14 cellular contexts compared by ENCODE assay signal in the genomic region with DNA sequence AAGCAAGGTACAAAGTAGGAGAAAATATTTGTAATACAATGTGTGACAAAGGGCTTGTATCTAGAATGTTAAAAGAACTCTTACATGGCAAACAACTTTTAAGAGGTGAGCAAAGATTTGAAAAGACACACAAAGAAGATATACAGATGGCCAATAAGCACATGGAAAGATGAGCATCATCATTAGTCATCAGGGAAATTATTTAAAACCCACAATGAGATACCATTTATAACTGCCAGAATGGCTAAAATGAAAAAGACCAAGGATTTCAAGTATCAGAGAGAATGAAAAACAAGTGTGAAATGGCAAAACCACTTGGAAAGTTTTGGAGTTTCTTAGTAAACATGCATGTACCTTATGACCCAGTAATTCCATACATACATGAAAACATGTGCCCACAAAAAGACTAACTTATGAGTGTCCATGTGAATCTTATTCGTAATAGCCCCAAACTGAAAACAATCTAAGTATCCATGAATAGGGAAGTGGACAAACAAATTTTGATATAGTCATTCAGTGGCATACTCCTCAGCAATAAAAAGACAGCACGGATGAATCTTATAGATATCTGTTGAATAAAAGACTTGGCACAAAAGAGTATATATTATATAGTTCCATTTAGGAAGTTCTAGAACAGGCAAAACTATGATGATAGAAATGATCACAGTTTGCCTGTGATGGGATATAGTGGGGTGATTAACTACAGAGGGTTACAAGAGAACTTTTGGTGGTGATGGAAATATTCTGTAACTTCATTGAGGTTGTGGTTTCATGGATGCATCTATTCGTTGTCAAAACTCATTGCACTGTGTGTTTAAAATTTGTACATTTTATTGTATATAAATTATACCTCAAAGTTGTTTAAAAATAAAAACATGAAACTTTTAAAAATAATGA.
DNase-seq lines count a peak whose midpoint lies in the region; ATAC-seq, FAIRE-seq and TF ChIP-seq lines count a peak whose summit lies in the region.
"Had no signal": no experiment of that assay in that cellular context is flagged by ENCODE, and none has a peak within 500 bp of the region (broad histone marks: within the 10 kb centered on the region; RNA-seq: fewer than 3 reads in every experiment).

No MANE protein-coding gene starts in this region.

- TF ChIP-seq CTCF in left lung (IDR thresholded peaks at IDR 0.05), result no peak

- H3K27me3 ChIP-seq in left lung, result no peaks in the 10 kb centered on the region

- peak; percentile 72 for FAIRE-seq in RCC 7860 (lab: Jason Lieb, UNC)

- H3K36me3 ChIP-seq in left lung, result no peaks in the 10 kb centered on the region

- H3K4me1 ChIP-seq in left lung, result peaks cover 0 to 5% of the 10 kb centered on the region in 2 donors

- H3K27ac ChIP-seq in left lung, result no peak overlapping the region

- intact Hi-C loops in left lung (cut with DNase I), result no loop called here

- peaks cover 15% of the 10 kb centered on the region for H3K4me1 Mint-ChIP-seq in activated T-cell treated with anti-CD3 and anti-CD28 coated beads, Interleukin-2, amount 50 U/mL, for 72 hours (ENCODE audit: low read depth)
- H3K4me1 Mint-ChIP-seq in stimulated activated effector memory CD8-positive, alpha-beta T cell treated with anti-CD3 and anti-CD28 coated beads, Interleukin-12 subunit alpha, Interleukin-12 subunit beta, amount 100 ng/mL, for 72 hours, result peaks cover 9% of the 10 kb centered on the region

- H3K4me3 Mint-ChIP-seq in activated T-cell treated with anti-CD3 and anti-CD28 coated beads, Interleukin-2, amount 50 U/mL, for 72 hours, result peak overlapping the region; percentile 59 to 70
- H3K4me3 Mint-ChIP-seq in stimulated activated effector memory CD8-positive, alpha-beta T cell treated with anti-CD3 and anti-CD28 coated beads, Interleukin-12 subunit alpha, Interleukin-12 subunit beta, amount 100 ng/mL, for 72 hours, result no peak overlapping the region
- H3K4me3 Mint-ChIP-seq: T-helper 1 cell treated with Interleukin-12 subunit alpha and Interleukin-12 subunit beta and Interleukin-4 antibody, amounts not matched to agents 30 μg/mL and 1 μg/mL, for 36 hours had no signal

- no peaks in the 10 kb centered on the region for H3K9me3 ChIP-seq in left lung

- H3K9me3 Mint-ChIP-seq in activated T-cell treated with anti-CD3 and anti-CD28 coated beads, Interleukin-2, amount 50 U/mL, for 72 hours, result no peaks in the 10 kb centered on the region
- no peaks in the 10 kb centered on the region for H3K9me3 Mint-ChIP-seq in stimulated activated effector memory CD8-positive, alpha-beta T cell treated with anti-CD3 and anti-CD28 coated beads, Interleukin-12 subunit alpha, Interleukin-12 subunit beta, amount 100 ng/mL, for 72 hours
- H3K9me3 Mint-ChIP-seq: T-helper 1 cell treated with Interleukin-12 subunit alpha and Interleukin-12 subunit beta and Interleukin-4 antibody, amounts not matched to agents 30 μg/mL and 1 μg/mL, for 36 hours had no signal

- no peaks in the 10 kb centered on the region for H3K27me3 Mint-ChIP-seq in activated T-cell treated with anti-CD3 and anti-CD28 coated beads, Interleukin-2, amount 50 U/mL, for 72 hours (ENCODE audit: low read depth)
- H3K27me3 Mint-ChIP-seq: brain had no signal

- H3K27ac Mint-ChIP-seq in activated T-cell treated with anti-CD3 and anti-CD28 coated beads, Interleukin-2, amount 50 U/mL, for 72 hours, result peak overlapping the region; percentile 60
- peak overlapping the region; percentile 60 for H3K27ac Mint-ChIP-seq in stimulated activated effector memory CD8-positive, alpha-beta T cell treated with anti-CD3 and anti-CD28 coated beads, Interleukin-12 subunit alpha, Interleukin-12 subunit beta, amount 100 ng/mL, for 72 hours

- H3K36me3 Mint-ChIP-seq in activated T-cell treated with anti-CD3 and anti-CD28 coated beads, Interleukin-2, amount 50 U/mL, for 72 hours (ENCODE audit: insufficient read depth in 2 of 2), result no peaks in the 10 kb centered on the region
- no peaks in the 10 kb centered on the region for H3K36me3 Mint-ChIP-seq in stimulated activated effector memory CD8-positive, alpha-beta T cell treated with anti-CD3 and anti-CD28 coated beads, Interleukin-12 subunit alpha, Interleukin-12 subunit beta, amount 100 ng/mL, for 72 hours

- H3K4me3 ChIP-seq in left lung, result no peak overlapping the region

- ATAC-seq in activated T-cell treated with anti-CD3 and anti-CD28 coated beads, Interleukin-2, amount 50 U/mL, for 72 hours (replicated peaks in 1 of 2), result peak; percentile 73 to 74
- ATAC-seq in stimulated activated effector memory CD8-positive, alpha-beta T cell treated with anti-CD3 and anti-CD28 coated beads, Interleukin-12 subunit alpha, Interleukin-12 subunit beta, amount 100 ng/mL, for 72 hours, result peak; percentile 74
- ATAC-seq in GM19455 (IDR thresholded peaks at IDR 0.05; ENCODE audit: unreplicated experiment) (no peak), left lung (no peak), GM18858 (IDR thresholded peaks at IDR 0.05; ENCODE audit: unreplicated experiment) (no peak)

- no peak for DNase-seq in activated T-cell treated with anti-CD3 and anti-CD28 coated beads, Interleukin-2, amount 50 U/mL, for 72 hours
- DNase-seq in activated T-cell treated with anti-CD3 and anti-CD28 coated beads for 4 hours (no peak), RCC 7860 (ENCODE audit: low spot score) (peak; percentile 31), fibroblast of peridontal ligament (ENCODE audit: extremely low read depth) (peak; percentile 52), left lung (no peak)
- no peak for DNase-seq in stimulated activated effector memory CD8-positive, alpha-beta T cell treated with anti-CD3 and anti-CD28 coated beads, Interleukin-12 subunit alpha, Interleukin-12 subunit beta, amount 100 ng/mL, for 72 hours (ENCODE audit: low spot score in 2 of 2)
- DNase-seq: NCI-H1436; NCI-H82; nucleus accumbens; stimulated activated CD4-positive, alpha-beta T cell treated with anti-CD3 and anti-CD28 coated beads, Interleukin-4, amount 100 ng/mL, for 1 hour had no signal

Comparison
In these comparisons a context has a peak if more than half of its experiments do, and no peak if none do; other contexts are left out.
1. ATAC-seq: peak in activated T-cell treated with anti-CD3 and anti-CD28 coated beads, Interleukin-2, amount 50 U/mL, for 72 hours (2 of 2) and stimulated activated effector memory CD8-positive, alpha-beta T cell treated with anti-CD3 and anti-CD28 coated beads, Interleukin-12 subunit alpha, Interleukin-12 subunit beta, amount 100 ng/mL, for 72 hours (single experiment); none in GM19455 (single experiment), left lung (single experiment) and GM18858 (single experiment).
2. DNase-seq: peak in RCC 7860 (single experiment) and fibroblast of peridontal ligament (single experiment); none in activated T-cell treated with anti-CD3 and anti-CD28 coated beads, Interleukin-2, amount 50 U/mL, for 72 hours (0 of 2), activated T-cell treated with anti-CD3 and anti-CD28 coated beads for 4 hours (single experiment), stimulated activated effector memory CD8-positive, alpha-beta T cell treated with anti-CD3 and anti-CD28 coated beads, Interleukin-12 subunit alpha, Interleukin-12 subunit beta, amount 100 ng/mL, for 72 hours (0 of 2) and left lung (0 of 2).